ENCODE assay signal across 25 cellular contexts in the genomic region with DNA sequence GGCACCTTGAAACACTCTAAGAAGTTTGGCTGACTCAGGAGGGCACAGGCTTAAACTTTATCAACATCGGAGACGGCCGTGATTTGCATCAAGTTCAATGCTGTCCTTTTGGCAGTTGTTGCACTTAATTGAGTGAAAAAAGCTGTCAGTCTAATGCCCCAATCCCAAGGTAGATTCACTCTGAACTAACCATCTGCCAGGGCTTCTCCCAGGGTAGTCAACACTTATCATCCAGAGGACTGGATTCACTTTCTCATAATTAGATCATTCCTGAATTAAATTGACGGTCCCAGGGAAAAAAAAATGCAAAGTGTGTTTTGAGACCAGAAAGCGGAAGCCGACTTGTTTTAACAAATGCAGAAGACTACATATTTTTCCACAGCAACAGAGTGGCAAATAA.
"Had no signal": no experiment of that assay in that cellular context is flagged by ENCODE, and none has a peak within 500 bp of the region (broad histone marks: within the 10 kb centered on the region; RNA-seq: fewer than 3 reads in every experiment).

No MANE protein-coding gene starts in this region.

- DNase-seq: activated CD4-positive, alpha-beta T cell treated with anti-CD3 and anti-CD28 coated beads, Interleukin-2, amount 10 ng/mL, durations not matched to agents 7 days and 5 days; activated CD8-positive, alpha-beta memory T cell treated with anti-CD3 and anti-CD28 coated beads, Interleukin-2, amount 10 ng/mL, durations not matched to agents 7 days and 5 days; activated CD8-positive, alpha-beta T cell treated with anti-CD3 and anti-CD28 coated beads for 36 hours; activated effector memory CD4-positive, alpha-beta T cell treated with anti-CD3 and anti-CD28 coated beads, Interleukin-2, amount 50 U/mL, for 16 hours; activated naive CD4-positive, alpha-beta T cell treated with anti-CD3 and anti-CD28 coated beads, Interleukin-2, amount 10 ng/mL, durations not matched to agents 7 days and 5 days; activated T-cell treated with anti-CD3 and anti-CD28 coated beads for 4 hours; amygdala; colonic mucosa; dorsolateral prefrontal cortex; effector memory CD8-positive, alpha-beta T cell; heart left ventricle; left colon; lower lobe of right lung; mesendoderm; mucosa of descending colon; occipital lobe; retina; sigmoid colon; stimulated activated CD4-positive, alpha-beta T cell treated with anti-CD3 and anti-CD28 coated beads, Interleukin-2, amount 100 ng/mL, for 48 hours; stimulated activated CD8-positive, alpha-beta memory T cell treated with anti-CD3 and anti-CD28 coated beads, Interleukin-4, amount 100 ng/mL, for 48 hours; stimulated activated naive B cell treated with anti-CD40 and anti-IgM and Interleukin-4, amounts not matched to agents 10 μg/mL and 1 μg/mL and 100 μg/mL, for 72 hours; testis; trophoblast cell; uterus had no signal

- H3K36me3 Mint-ChIP-seq: activated CD8-positive, alpha-beta memory T cell treated with anti-CD3 and anti-CD28 coated beads, Interleukin-2, amount 10 ng/mL, durations not matched to agents 7 days and 5 days; activated naive CD4-positive, alpha-beta T cell treated with anti-CD3 and anti-CD28 coated beads, Interleukin-2, amount 10 ng/mL, durations not matched to agents 7 days and 5 days; stimulated activated naive B cell treated with anti-CD40 and anti-IgM and Interleukin-4, amounts not matched to agents 10 μg/mL and 1 μg/mL and 100 μg/mL, for 72 hours had no signal

- H3K4me1 Mint-ChIP-seq: activated CD4-positive, alpha-beta T cell treated with anti-CD3 and anti-CD28 coated beads, Interleukin-2, amount 10 ng/mL, durations not matched to agents 7 days and 5 days; activated CD8-positive, alpha-beta memory T cell treated with anti-CD3 and anti-CD28 coated beads, Interleukin-2, amount 10 ng/mL, durations not matched to agents 7 days and 5 days; activated naive CD4-positive, alpha-beta T cell treated with anti-CD3 and anti-CD28 coated beads, Interleukin-2, amount 10 ng/mL, durations not matched to agents 7 days and 5 days; stimulated activated naive B cell treated with anti-CD40 and anti-IgM and Interleukin-4, amounts not matched to agents 10 μg/mL and 1 μg/mL and 100 μg/mL, for 72 hours had no signal

- H3K36me3 ChIP-seq: colonic mucosa, esophagus muscularis mucosa, heart left ventricle, lower lobe of right lung, sigmoid colon, uterus had no signal

- H3K27me3 ChIP-seq: colonic mucosa, dorsolateral prefrontal cortex, esophagus muscularis mucosa, heart left ventricle, sigmoid colon, testis, uterus had no signal

- H3K9me3 Mint-ChIP-seq: activated CD4-positive, alpha-beta T cell treated with anti-CD3 and anti-CD28 coated beads, Interleukin-2, amount 10 ng/mL, durations not matched to agents 7 days and 5 days; activated CD8-positive, alpha-beta T cell treated with anti-CD3 and anti-CD28 coated beads for 36 hours; activated naive CD4-positive, alpha-beta T cell treated with anti-CD3 and anti-CD28 coated beads, Interleukin-2, amount 10 ng/mL, durations not matched to agents 7 days and 5 days; effector memory CD8-positive, alpha-beta T cell; stimulated activated naive B cell treated with anti-CD40 and anti-IgM and Interleukin-4, amounts not matched to agents 10 μg/mL and 1 μg/mL and 100 μg/mL, for 72 hours had no signal

- H3K4me1 ChIP-seq: colonic mucosa, lower lobe of right lung, uterus had no signal

- H3K4me3 Mint-ChIP-seq: activated CD4-positive, alpha-beta T cell treated with anti-CD3 and anti-CD28 coated beads, Interleukin-2, amount 10 ng/mL, durations not matched to agents 7 days and 5 days; activated CD8-positive, alpha-beta memory T cell treated with anti-CD3 and anti-CD28 coated beads, Interleukin-2, amount 10 ng/mL, durations not matched to agents 7 days and 5 days; activated CD8-positive, alpha-beta T cell treated with anti-CD3 and anti-CD28 coated beads for 36 hours; activated naive CD4-positive, alpha-beta T cell treated with anti-CD3 and anti-CD28 coated beads, Interleukin-2, amount 10 ng/mL, durations not matched to agents 7 days and 5 days; effector memory CD8-positive, alpha-beta T cell; stimulated activated naive B cell treated with anti-CD40 and anti-IgM and Interleukin-4, amounts not matched to agents 10 μg/mL and 1 μg/mL and 100 μg/mL, for 72 hours had no signal

- H3K27me3 Mint-ChIP-seq: activated CD8-positive, alpha-beta T cell treated with anti-CD3 and anti-CD28 coated beads for 36 hours; stimulated activated naive B cell treated with anti-CD40 and anti-IgM and Interleukin-4, amounts not matched to agents 10 μg/mL and 1 μg/mL and 100 μg/mL, for 72 hours had no signal

- H3K4me3 ChIP-seq: colonic mucosa, dorsolateral prefrontal cortex, esophagus muscularis mucosa, heart left ventricle, lower lobe of right lung, mucosa of descending colon, sigmoid colon, testis, uterus had no signal

- H3K9me3 ChIP-seq: colonic mucosa, esophagus muscularis mucosa, heart left ventricle, lower lobe of right lung, mucosa of descending colon, sigmoid colon, testis, uterus had no signal

- H3K27ac Mint-ChIP-seq: activated CD4-positive, alpha-beta T cell treated with anti-CD3 and anti-CD28 coated beads, Interleukin-2, amount 10 ng/mL, durations not matched to agents 7 days and 5 days; activated CD8-positive, alpha-beta memory T cell treated with anti-CD3 and anti-CD28 coated beads, Interleukin-2, amount 10 ng/mL, durations not matched to agents 7 days and 5 days; activated CD8-positive, alpha-beta T cell treated with anti-CD3 and anti-CD28 coated beads for 36 hours; activated naive CD4-positive, alpha-beta T cell treated with anti-CD3 and anti-CD28 coated beads, Interleukin-2, amount 10 ng/mL, durations not matched to agents 7 days and 5 days; effector memory CD8-positive, alpha-beta T cell; stimulated activated naive B cell treated with anti-CD40 and anti-IgM and Interleukin-4, amounts not matched to agents 10 μg/mL and 1 μg/mL and 100 μg/mL, for 72 hours had no signal

- ATAC-seq: activated CD8-positive, alpha-beta memory T cell treated with anti-CD3 and anti-CD28 coated beads, Interleukin-2, amount 10 ng/mL, durations not matched to agents 7 days and 5 days; activated CD8-positive, alpha-beta T cell treated with anti-CD3 and anti-CD28 coated beads for 36 hours; effector memory CD8-positive, alpha-beta T cell; heart left ventricle; left colon; lower lobe of right lung; mucosa of descending colon; stimulated activated naive B cell treated with anti-CD40 and anti-IgM and Interleukin-4, amounts not matched to agents 10 μg/mL and 1 μg/mL and 100 μg/mL, for 72 hours had no signal
